Comparison of ENCODE assay signal across 23 cellular contexts in the genomic region with DNA sequence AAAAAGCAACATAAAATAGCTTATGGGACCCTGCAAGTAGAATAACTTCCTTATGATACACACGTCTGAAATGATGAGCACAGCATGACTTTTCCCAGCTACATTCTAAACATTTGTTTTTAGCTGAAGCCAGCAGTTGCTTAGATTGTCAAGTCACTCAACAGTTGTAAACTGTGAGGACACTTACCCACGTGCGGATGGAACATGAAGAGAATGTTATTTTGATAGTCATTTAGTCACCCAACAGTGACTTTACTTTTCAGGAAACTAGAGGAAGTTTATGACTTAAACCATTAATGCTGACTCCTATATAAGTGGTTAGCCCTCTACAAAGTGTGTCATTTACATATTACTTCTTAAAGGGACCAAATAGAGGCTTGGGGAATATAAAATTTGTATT. TPM values are rescaled to one million over a fixed set of nuclear protein-coding genes. Genes with fewer than 3 reads are reported as not detected.
DNase-seq lines count a peak whose midpoint lies in the region; ATAC-seq, FAIRE-seq and TF ChIP-seq lines count a peak whose summit lies in the region.
"Had no signal": no experiment of that assay in that cellular context is flagged by ENCODE, and none has a peak within 500 bp of the region (broad histone marks: within the 10 kb centered on the region; RNA-seq: fewer than 3 reads in every experiment).

No MANE protein-coding gene starts in this region.

- H3K79me1 ChIP-seq in mesenchymal stem cell (replicated peaks; ENCODE audit: low read length, poor library complexity, severe bottlenecking): peaks cover 4% of the 10 kb centered on the region

- no peak overlapping the region for H3K9ac ChIP-seq in mesenchymal stem cell (ENCODE audit: low read length)
- H3K9ac ChIP-seq: parathyroid adenoma had no signal

- peaks cover 33% of the 10 kb centered on the region for H3K4me1 Mint-ChIP-seq in activated CD4-positive, alpha-beta memory T cell treated with anti-CD3 and anti-CD28 coated beads for 36 hours (ENCODE audit: low read depth)
- peaks cover 45 to 56% (median 52%) of the 10 kb centered on the region in 3 donors for H3K4me1 Mint-ChIP-seq in CD8-positive, alpha-beta memory T cell

- H2AK5ac ChIP-seq in mesenchymal stem cell (ENCODE audit: low read length, severe bottlenecking): no peak overlapping the region

- no peak overlapping the region for H3K4ac ChIP-seq in mesenchymal stem cell (ENCODE audit: low read depth in 1 of 2, low read length in 2 of 2)

- POLR2A ChIA-PET in A549 (lab: Yijun Ruan, JAX): no interaction called here
- POLR2A ChIA-PET in activated CD4-positive, alpha-beta memory T cell treated with anti-CD3 and anti-CD28 coated beads for 36 hours (lab: Charles Lee): no interaction called here
- POLR2A ChIA-PET in CD8-positive, alpha-beta memory T cell (lab: Charles Lee): interaction anchor here (1.1 kb wide), 1 partner anchor 35 kb away, joined by 4 read pairs; no protein-coding TSS in a partner anchor

- no peak for TF ChIP-seq RAD21 in A549 (conservative IDR thresholded peaks at IDR 0.05 in 1 of 2, IDR thresholded peaks at IDR 0.05 in 1 of 2)

- no peak overlapping the region for H2BK120ac ChIP-seq in mesenchymal stem cell (ENCODE audit: low read depth, low read length)

- no peak overlapping the region for H3K18ac ChIP-seq in mesenchymal stem cell (ENCODE audit: low read depth in 1 of 2, low read length in 2 of 2)

- no peak overlapping the region for H3K27ac ChIP-seq in A549
- no peak overlapping the region for H3K27ac ChIP-seq in mesenchymal stem cell (ENCODE audit: low read length, poor library complexity, severe bottlenecking)
- H3K27ac ChIP-seq in CD8-positive, alpha-beta memory T cell (ENCODE audit: low read depth, low read length): no peak overlapping the region
- H3K27ac ChIP-seq: epithelial cell of prostate, parathyroid adenoma, skin epidermis, WERI-Rb-1 had no signal

- H3K36me3 Mint-ChIP-seq in activated CD4-positive, alpha-beta memory T cell treated with anti-CD3 and anti-CD28 coated beads for 36 hours: peaks cover 17% of the 10 kb centered on the region
- H3K36me3 Mint-ChIP-seq in CD8-positive, alpha-beta memory T cell: peaks cover 14 to 42% (median 25%) of the 10 kb centered on the region in 3 donors

- H3K27me3 Mint-ChIP-seq in activated CD4-positive, alpha-beta memory T cell treated with anti-CD3 and anti-CD28 coated beads for 36 hours: no peaks in the 10 kb centered on the region
- no peaks in the 10 kb centered on the region for H3K27me3 Mint-ChIP-seq in CD8-positive, alpha-beta memory T cell
- H3K27me3 Mint-ChIP-seq: activated naive CD8-positive, alpha-beta T cell treated with anti-CD3 and anti-CD28 coated beads for 36 hours had no signal

- H3K4me2 ChIP-seq in A549 (no peak overlapping the region), mesenchymal stem cell (ENCODE audit: low read length, poor library complexity, severe bottlenecking) (no peak overlapping the region)

- H4K8ac ChIP-seq in mesenchymal stem cell (ENCODE audit: low read length): no peak overlapping the region

- peaks cover 16% of the 10 kb centered on the region for H3K4me1 ChIP-seq in A549
- H3K4me1 ChIP-seq in mesenchymal stem cell (ENCODE audit: control insufficient read depth, insufficient read depth, low read depth, low read length): peaks cover 9% of the 10 kb centered on the region
- peaks cover 39% of the 10 kb centered on the region for H3K4me1 ChIP-seq in CD8-positive, alpha-beta memory T cell (ENCODE audit: insufficient read depth, low read length)
- H3K4me1 ChIP-seq: parathyroid adenoma had no signal

- no peak overlapping the region for H3K4me3 Mint-ChIP-seq in activated CD4-positive, alpha-beta memory T cell treated with anti-CD3 and anti-CD28 coated beads for 36 hours
- peak overlapping the region in 1 of 7 donors; percentile 34 for H3K4me3 Mint-ChIP-seq in CD8-positive, alpha-beta memory T cell
- H3K4me3 Mint-ChIP-seq: activated naive CD8-positive, alpha-beta T cell treated with anti-CD3 and anti-CD28 coated beads for 36 hours; T-helper 1 cell treated with Interleukin-12 subunit alpha and Interleukin-12 subunit beta and Interleukin-4 antibody, amounts not matched to agents 30 μg/mL and 1 μg/mL, for 36 hours had no signal

- H3K4me3 ChIP-seq in A549: no peak overlapping the region
- H3K4me3 ChIP-seq in mesenchymal stem cell (ENCODE audit: insufficient read depth in 1 of 2, low read depth in 1 of 2, low read length in 2 of 2): no peak overlapping the region
- H3K4me3 ChIP-seq in CD8-positive, alpha-beta memory T cell (ENCODE audit: low read length): no peak overlapping the region
- H3K4me3 ChIP-seq: skin epidermis, thyroid gland had no signal

- 52% methylated on average over 3 of the region's 3 CpGs for WGBS in A549 (ENCODE audit: missing lambda C conversion rate)
- WGBS in mesenchymal stem cell: 0% methylated on average over 1 of the region's 3 CpGs

- no peak overlapping the region for H2BK12ac ChIP-seq in mesenchymal stem cell (ENCODE audit: low read length in 2 of 2)

- H3K27me3 ChIP-seq in mesenchymal stem cell (ENCODE audit: control insufficient read depth in 1 of 2, insufficient read depth in 1 of 2, low read length in 2 of 2): no peaks in the 10 kb centered on the region
- no peaks in the 10 kb centered on the region for H3K27me3 ChIP-seq in CD8-positive, alpha-beta memory T cell (ENCODE audit: insufficient read depth, low read length, poor library complexity, severe bottlenecking)
- H3K27me3 ChIP-seq: thyroid gland had no signal

- no peak for TF ChIP-seq EP300 in A549 (IDR thresholded peaks at IDR 0.05)

- no peak overlapping the region for H4K91ac ChIP-seq in mesenchymal stem cell (ENCODE audit: low read length)

- H3K27ac Mint-ChIP-seq in activated CD4-positive, alpha-beta memory T cell treated with anti-CD3 and anti-CD28 coated beads for 36 hours: no peak overlapping the region
- peak overlapping the region in 4 of 8 donors; percentile 50 to 86 (median 62) for H3K27ac Mint-ChIP-seq in CD8-positive, alpha-beta memory T cell
- H3K27ac Mint-ChIP-seq: activated naive CD8-positive, alpha-beta T cell treated with anti-CD3 and anti-CD28 coated beads for 36 hours; T-helper 1 cell treated with Interleukin-12 subunit alpha and Interleukin-12 subunit beta and Interleukin-4 antibody, amounts not matched to agents 30 μg/mL and 1 μg/mL, for 36 hours had no signal

- peaks cover 0 to 4% of the 10 kb centered on the region in 2 experiments for H3K36me3 ChIP-seq in mesenchymal stem cell (ENCODE audit: control insufficient read depth in 1 of 2, insufficient read depth in 2 of 2, low read depth in 1 of 2, low read length in 2 of 2)
- H3K36me3 ChIP-seq in CD8-positive, alpha-beta memory T cell (ENCODE audit: insufficient read depth, low read length): no peaks in the 10 kb centered on the region
- H3K36me3 ChIP-seq: thyroid gland, WERI-Rb-1 had no signal

- intact Hi-C loops in activated CD4-positive, alpha-beta memory T cell treated with anti-CD3 and anti-CD28 coated beads for 36 hours (cut with micrococcal nuclease): loop anchor here (1.0 kb wide), 1 partner anchor 27 kb away; no protein-coding TSS in a partner anchor
- intact Hi-C loops in head of caudate nucleus (cut with DNase I): no loop called here
- intact Hi-C loops in sciatic nerve (cut with DNase I): no loop called here

- DNase-seq in A549 (ENCODE audit: low read depth in 1 of 2, low spot score in 1 of 2) (no peak), EL (peak; percentile 44), mesenchymal stem cell (peak; percentile 41), head of caudate nucleus (no peak), sciatic nerve (ENCODE audit: low spot score) (no peak)
- DNase-seq in activated CD4-positive, alpha-beta memory T cell treated with anti-CD3 and anti-CD28 coated beads for 36 hours: peak; percentile 25
- DNase-seq in CD8-positive, alpha-beta memory T cell: no peak
- DNase-seq: activated naive CD8-positive, alpha-beta T cell treated with anti-CD3 and anti-CD28 coated beads for 36 hours; glutamatergic neuron; NCI-H1105; NCI-H526; SHP77; thyroid gland; WERI-Rb-1 had no signal

- no peak overlapping the region for H3K23ac ChIP-seq in mesenchymal stem cell (ENCODE audit: low read length in 2 of 2)

- TF ChIP-seq CTCF in A549 (IDR thresholded peaks at IDR 0.05): no peak

- H3K9me3 ChIP-seq in A549 (no peaks in the 10 kb centered on the region), mesenchymal stem cell (ENCODE audit: control insufficient read depth, low read length) (no peaks in the 10 kb centered on the region)
- H3K9me3 ChIP-seq in CD8-positive, alpha-beta memory T cell (ENCODE audit: low read length): no peaks in the 10 kb centered on the region
- H3K9me3 ChIP-seq: thyroid gland had no signal

- CTCF ChIA-PET in A549 (lab: Yijun Ruan, JAX): no interaction called here
- CTCF ChIA-PET in activated CD4-positive, alpha-beta memory T cell treated with anti-CD3 and anti-CD28 coated beads for 36 hours (lab: Charles Lee): interaction anchor here (1.1 kb wide), 2 partner anchors 144 to 403 kb away, joined by 3 read pairs; no protein-coding TSS in a partner anchor
- CTCF ChIA-PET in CD8-positive, alpha-beta memory T cell (lab: Charles Lee): no interaction called here

- no peak for TF ChIP-seq POLR2A in A549 (IDR thresholded peaks at IDR 0.05; ENCODE audit: low read length)

- no peak overlapping the region for H2AFZ ChIP-seq in mesenchymal stem cell (ENCODE audit: low read depth, low read length)
- H2AFZ ChIP-seq: parathyroid adenoma had no signal

- H2BK5ac ChIP-seq in mesenchymal stem cell (ENCODE audit: low read depth, low read length, poor library complexity, severe bottlenecking): no peak overlapping the region

- H3K9me3 Mint-ChIP-seq in activated CD4-positive, alpha-beta memory T cell treated with anti-CD3 and anti-CD28 coated beads for 36 hours: no peaks in the 10 kb centered on the region
- no peaks in the 10 kb centered on the region for H3K9me3 Mint-ChIP-seq in CD8-positive, alpha-beta memory T cell
- H3K9me3 Mint-ChIP-seq: activated naive CD8-positive, alpha-beta T cell treated with anti-CD3 and anti-CD28 coated beads for 36 hours; T-helper 1 cell treated with Interleukin-12 subunit alpha and Interleukin-12 subunit beta and Interleukin-4 antibody, amounts not matched to agents 30 μg/mL and 1 μg/mL, for 36 hours had no signal

- H3K14ac ChIP-seq in mesenchymal stem cell (ENCODE audit: low read length in 2 of 2): no peak overlapping the region

- no peak overlapping the region for H2BK15ac ChIP-seq in mesenchymal stem cell (ENCODE audit: low read depth, poor library complexity, severe bottlenecking)

- no peak for ATAC-seq in A549
- no peak for ATAC-seq in sciatic nerve
- no peak for ATAC-seq in GM19328 (IDR thresholded peaks at IDR 0.05; ENCODE audit: unreplicated experiment)

- peak; percentile 73 for FAIRE-seq in A549 (lab: Jason Lieb, UNC)
- FAIRE-seq: bronchial epithelial cell, D721Med had no signal

RNA-seq across cellular contexts. Expression of a gene that starts 3.0 kb away (rescaled TPM):
- polyA plus RNA-seq in A549 (2011; rRNA removed) (4.1 and 4.4 TPM in 2 replicates), A549 (2017; fragmentation: RNase III; extraction: RNeasy Plus Mini Kit Qiagen cat#74134 plus additional on column Dnase treatment) (1.4 to 1.8 TPM (median 1.5 TPM) in 3 replicates)
- polyA plus RNA-seq in A549 (2012; cell fraction: cytosol; rRNA removed): 0.77 and 1.2 TPM in 2 replicates
- polyA plus RNA-seq in A549 (2012; cell fraction: nucleus; rRNA removed): 0.23 and 0.37 TPM in 2 replicates
- 2.1 and 2.6 TPM in 2 replicates for polyA minus RNA-seq in A549 (2011; rRNA and poly(A)+ RNA removed)
- 1 to 10 TPM; 1.9 to 2.4 TPM for total RNA-seq in activated CD4-positive, alpha-beta memory T cell treated with anti-CD3 and anti-CD28 coated beads for 36 hours
- polyA plus RNA-seq in mesenchymal stem cell (2013, experiment 1 of 2): 1.8 TPM
- polyA plus RNA-seq in mesenchymal stem cell (2013, experiment 2 of 2): 2.0 TPM
- total RNA-seq in CD8-positive, alpha-beta memory T cell: 1 to 10 TPM; 4.4 TPM
- 8.3 TPM for polyA plus RNA-seq in CD8-positive, alpha-beta memory T cell
- total RNA-seq in sciatic nerve: 6.4 TPM

RNA-seq across cellular contexts. Expression of a gene that starts 49.3 kb away (rescaled TPM):
- polyA plus RNA-seq in A549 (2011; rRNA removed): not detected in 2 replicates
- not detected in 2 replicates for polyA plus RNA-seq in A549 (2012; cell fraction: cytosol; rRNA removed)
- polyA plus RNA-seq in A549 (2012; cell fraction: nucleus; rRNA removed): not detected in 2 replicates
- polyA plus RNA-seq in A549 (2017; fragmentation: RNase III; extraction: RNeasy Plus Mini Kit Qiagen cat#74134 plus additional on column Dnase treatment): not detected in 3 replicates
- not detected in 2 replicates for polyA minus RNA-seq in A549 (2011; rRNA and poly(A)+ RNA removed)
- total RNA-seq in activated CD4-positive, alpha-beta memory T cell treated with anti-CD3 and anti-CD28 coated beads for 36 hours: 1 to 10 TPM in 1 of 2 experiments, under 1 TPM in 1; 0.26 to 1.7 TPM
- not detected for polyA plus RNA-seq in mesenchymal stem cell (2013, experiment 1 of 2)
- not detected for polyA plus RNA-seq in mesenchymal stem cell (2013, experiment 2 of 2)
- total RNA-seq in CD8-positive, alpha-beta memory T cell: not detected
- not detected for polyA plus RNA-seq in CD8-positive, alpha-beta memory T cell
- total RNA-seq in sciatic nerve: not detected
- total RNA-seq: lower leg skin, myocyte, thyroid gland had no signal

Comparison
In these comparisons a context has a peak if more than half of its experiments do, and no peak if none do; other contexts are left out.
1. DNase-seq: peak in EL (single experiment), activated CD4-positive, alpha-beta memory T cell treated with anti-CD3 and anti-CD28 coated beads for 36 hours (single experiment) and mesenchymal stem cell (single experiment); none in A549 (0 of 2), CD8-positive, alpha-beta memory T cell (0 of 5), head of caudate nucleus (0 of 42) and sciatic nerve (single experiment).